ENCODE assay signal across 8 cellular contexts in genomic region chr18:77132369-77133050, GRCh38. TPM values are rescaled to one million over a fixed set of nuclear protein-coding genes. Genes with fewer than 3 reads are reported as not detected.
A peak's percentile ranks its signal among the peaks of the same experiment; 100 is the strongest.
DNase-seq lines count a peak whose midpoint lies in the region; ATAC-seq, FAIRE-seq and TF ChIP-seq lines count a peak whose summit lies in the region.

Gene MBP (minus strand): TSS chr18:77132783. CDS start chr18:77105261, 27,522 bp downstream.

- H3K4me3 ChIP-seq in CD8-positive, alpha-beta T cell (ENCODE audit: low read depth, low read length): peak within 1 kb of the TSS; percentile 76
- H3K4me3 ChIP-seq in SK-N-MC: peak within 1 kb of the TSS; percentile 36
- peak within 1 kb of the TSS; percentile 94 for H3K4me3 ChIP-seq in iPS DF 6.9 (ENCODE audit: low read length)
- H3K4me3 ChIP-seq in small intestine (ENCODE audit: low read depth in 1 of 2, low read length in 2 of 2): peak within 1 kb of the TSS; percentile 81 to 93

- H3K27me3 Mint-ChIP-seq in CD8-positive, alpha-beta T cell (ENCODE audit: low read depth): no peaks in the 10 kb centered on the region

- POLR2A ChIA-PET in CD8-positive, alpha-beta T cell (lab: Charles Lee): interaction anchor here (0.7 to 5.4 kb wide), 13 partner anchors 9 to 209 kb away, joined by 3 to 63 read pairs (median 7); no protein-coding TSS in a partner anchor

- H3K9me3 Mint-ChIP-seq in CD8-positive, alpha-beta T cell: no peaks in the 10 kb centered on the region

- peaks cover 52% of the 10 kb centered on the region for H3K4me1 ChIP-seq in CD8-positive, alpha-beta T cell (ENCODE audit: insufficient read depth, low read length)
- H3K4me1 ChIP-seq in iPS DF 6.9 (ENCODE audit: control insufficient read depth, insufficient read depth, low read length): no peaks in the 10 kb centered on the region
- peaks cover 5 to 9% of the 10 kb centered on the region in 2 donors for H3K4me1 ChIP-seq in small intestine (ENCODE audit: control insufficient read depth in 2 of 2, insufficient read depth in 1 of 2, low read depth in 1 of 2, low read length in 1 of 2)

- CTCF ChIA-PET in CD8-positive, alpha-beta T cell (lab: Charles Lee): interaction anchor here (0.6 to 2.2 kb wide), 5 partner anchors 15 to 79 kb away, joined by 3 to 9 read pairs (median 4); no protein-coding TSS in a partner anchor

- peak; percentile 40 to 85 (median 74) for DNase-seq in CD8-positive, alpha-beta T cell
- DNase-seq in SK-N-MC (ENCODE audit: low read depth, low spot score) (no peak), iPS DF 6.9 (ENCODE audit: low read depth, low spot score) (no peak), small intestine (peak; percentile 86), NCI-H2029 (lab: John Stamatoyannopoulos, UW) (no peak)

- H3K4me1 Mint-ChIP-seq in CD8-positive, alpha-beta T cell (ENCODE audit: low read depth): peaks cover 57% of the 10 kb centered on the region

- peaks cover 24% of the 10 kb centered on the region for H3K36me3 Mint-ChIP-seq in CD8-positive, alpha-beta T cell

- H3K9ac ChIP-seq in SK-N-MC (ENCODE audit: insufficient read length): no peak within 1 kb of the TSS

- H3K36me3 ChIP-seq in CD8-positive, alpha-beta T cell (ENCODE audit: insufficient read depth, low read length): no peaks in the 10 kb centered on the region
- H3K36me3 ChIP-seq in SK-N-MC (ENCODE audit: insufficient read depth, low read length): no peaks in the 10 kb centered on the region
- no peaks in the 10 kb centered on the region for H3K36me3 ChIP-seq in iPS DF 6.9 (ENCODE audit: control insufficient read depth, insufficient read depth, low read length)
- H3K36me3 ChIP-seq in small intestine (ENCODE audit: control insufficient read depth in 2 of 2, insufficient read depth in 2 of 2, low read length in 2 of 2): no peaks in the 10 kb centered on the region

- 0 to 1% (median 1%) methylated on average over 65 to 88 of the region's 88 CpGs for WGBS in adipose tissue, 3 donors
- WGBS in iPS DF 6.9 (ENCODE audit: insufficient coverage, insufficient read length): no CpG with 5 or more reads among the region's 88 CpGs
- WGBS in small intestine, 3 donors: 0 to 1% (median 1%) methylated on average over 67 to 88 of the region's 88 CpGs

- H3K4me3 Mint-ChIP-seq in CD8-positive, alpha-beta T cell: peak within 1 kb of the TSS; percentile 95

- peak within 1 kb of the TSS; percentile 69 for H3K27ac ChIP-seq in CD8-positive, alpha-beta T cell (ENCODE audit: low read depth, low read length)
- no peak within 1 kb of the TSS for H3K27ac ChIP-seq in SK-N-MC
- H3K27ac ChIP-seq in adipose tissue (ENCODE audit: low read depth, low read length): peak within 1 kb of the TSS; percentile 51
- no peak within 1 kb of the TSS for H3K27ac ChIP-seq in iPS DF 6.9 (ENCODE audit: low read length)
- peak within 1 kb of the TSS; percentile 93 to 95 for H3K27ac ChIP-seq in small intestine (ENCODE audit: low read depth in 1 of 2, low read length in 1 of 2)

- peak within 1 kb of the TSS; percentile 95 for H3K27ac Mint-ChIP-seq in CD8-positive, alpha-beta T cell

- no peak for FAIRE-seq in small intestine (lab: Jason Lieb, UNC)

- intact Hi-C loops in CD8-positive, alpha-beta T cell (cut with DNase I, micrococcal nuclease): loop anchor here (2.0 to 10.0 kb wide), 5 partner anchors 35 to 308 kb away; partner anchors contain the start of gene ZNF236 (in 1 of the 2)

- ATAC-seq in CD8-positive, alpha-beta T cell: peak; percentile 58
- peak; percentile 70 for ATAC-seq in GM19455 (IDR thresholded peaks at IDR 0.05; ENCODE audit: unreplicated experiment)
- ATAC-seq in HG03571 (IDR thresholded peaks at IDR 0.05; ENCODE audit: unreplicated experiment): peak; percentile 61

- no peak for TF ChIP-seq CTCF in CD8-positive, alpha-beta T cell (IDR thresholded peaks at IDR 0.05)

- H3K9me3 ChIP-seq in CD8-positive, alpha-beta T cell (ENCODE audit: low read length): no peaks in the 10 kb centered on the region
- H3K9me3 ChIP-seq in SK-N-MC (ENCODE audit: low read depth, low read length): no peaks in the 10 kb centered on the region
- no peaks in the 10 kb centered on the region for H3K9me3 ChIP-seq in iPS DF 6.9 (ENCODE audit: control insufficient read depth, insufficient read depth, low read length)
- no peaks in the 10 kb centered on the region for H3K9me3 ChIP-seq in small intestine (ENCODE audit: control insufficient read depth, low read depth)

- H3K27me3 ChIP-seq in CD8-positive, alpha-beta T cell (ENCODE audit: insufficient read depth, low read length): no peaks in the 10 kb centered on the region
- H3K27me3 ChIP-seq in iPS DF 6.9 (ENCODE audit: control insufficient read depth, insufficient read depth, low read length) (peaks cover 3% of the 10 kb centered on the region; the same call in 1 of the 2 replicates), small intestine (ENCODE audit: control insufficient read depth in 2 of 2, insufficient read depth in 2 of 2, low read length in 2 of 2) (no peaks in the 10 kb centered on the region)

RNA-seq across cellular contexts. Expression of gene MBP, which starts in this region (rescaled TPM):
- 10 to 100 TPM; 67.9 to 70.7 TPM for total RNA-seq in CD8-positive, alpha-beta T cell
- polyA plus RNA-seq in adipose tissue (10 to 100 TPM in 1 of 3 donors, 1 to 10 TPM in 2; 6.6 to 14.6 (median 8.5) TPM), small intestine (10 to 100 TPM; 14.3 to 25.1 (median 20.8) TPM)

Comparison
In these comparisons a context has a peak if more than half of its experiments do, and no peak if none do; other contexts are left out.
1. DNase-seq: peak in CD8-positive, alpha-beta T cell (7 of 7) and small intestine (single experiment); none in SK-N-MC (single experiment), iPS DF 6.9 (single experiment) and NCI-H2029 (single experiment).
2. H3K27ac ChIP-seq: peak in CD8-positive, alpha-beta T cell (single experiment), adipose tissue (single experiment) and small intestine (2 of 2); none in SK-N-MC (single experiment) and iPS DF 6.9 (single experiment).
3. H3K4me3 ChIP-seq: peak in every context shown above with its lines; median percentile 94 in iPS DF 6.9; 87 in small intestine; 76 in CD8-positive, alpha-beta T cell; 36 in SK-N-MC.
4. Peak in every context shown above with its lines, with median percentiles within 50 percentile points of each other: ATAC-seq.